Comparison of ENCODE assay signal across 8 cellular contexts in genomic region chr3:177928156-177928555, GRCh38.
A peak's percentile ranks its signal among the peaks of the same experiment; 100 is the strongest.
DNase-seq lines count a peak whose midpoint lies in the region; ATAC-seq and TF ChIP-seq lines count a peak whose summit lies in the region.

No MANE protein-coding gene starts in this region.

- CTCF ChIA-PET in A673 (lab: Charles Lee): no interaction called here

- H3K36me3 ChIP-seq in A673 (ENCODE audit: insufficient read depth, low read length, poor library complexity, severe bottlenecking): no peaks in the 10 kb centered on the region

- no TSS peak for BruUV-seq in A673 (replicated peaks; lab: Mats Ljungman, UMichigan)

- H3K9me3 ChIP-seq in A673 (ENCODE audit: low read depth, low read length, poor library complexity, severe bottlenecking): no peaks in the 10 kb centered on the region

- DNase-seq in A673 (ENCODE audit: low spot score) (peak; percentile 28), cardiac fibroblast (ENCODE audit: low read depth in 2 of 2) (peak; percentile 46 to 80), NCI-H1092 (lab: John Stamatoyannopoulos, UW) (no peak), NCI-H2107 (lab: John Stamatoyannopoulos, UW) (no peak), erythroblast (lab: John Stamatoyannopoulos, UW) (no peak)
- DNase-seq in effector CD4-positive, alpha-beta T cell: no peak

- ATAC-seq in GM19025 (IDR thresholded peaks at IDR 0.05; ENCODE audit: low read depth, unreplicated experiment): peak; percentile 58
- ATAC-seq in HG03175 (IDR thresholded peaks at IDR 0.05; ENCODE audit: unreplicated experiment): peak; percentile 78

- H3K4me1 ChIP-seq in A673 (ENCODE audit: insufficient read depth, low read length, poor library complexity, severe bottlenecking): peaks cover 1% of the 10 kb centered on the region

- H3K27ac ChIP-seq in A673 (ENCODE audit: low read depth, low read length, poor library complexity, severe bottlenecking): no peak overlapping the region

- H3K27me3 ChIP-seq in A673 (replicated peaks; ENCODE audit: insufficient read depth, low read depth, low read length, poor library complexity): no peaks in the 10 kb centered on the region

- intact Hi-C loops in A673 (cut with micrococcal nuclease; ENCODE audit: unreplicated experiment): no loop called here

- no peak for TF ChIP-seq POLR2A in erythroblast (IDR thresholded peaks at IDR 0.05; ENCODE audit: low read length)

- no peak for TF ChIP-seq CTCF in A673 (conservative IDR thresholded peaks at IDR 0.05; ENCODE audit: low read depth, low read length)
- no peak for TF ChIP-seq CTCF in cardiac fibroblast (IDR thresholded peaks at IDR 0.05; ENCODE audit: low read depth, low read length)

- no peak overlapping the region for H3K4me3 ChIP-seq in A673 (ENCODE audit: low read depth, low read length, poor library complexity, severe bottlenecking)
- H3K4me3 ChIP-seq in cardiac fibroblast (replicated peaks in 1 of 2; ENCODE audit: low read depth in 2 of 2, low read length in 2 of 2): no peak overlapping the region

- POLR2A ChIA-PET in A673 (lab: Charles Lee; ENCODE audit: low non-redundant PET): no interaction called here

Comparison
In these comparisons a context has a peak if more than half of its experiments do, and no peak if none do; other contexts are left out.
1. DNase-seq: peak in A673 (single experiment) and cardiac fibroblast (2 of 2); none in NCI-H1092 (single experiment), effector CD4-positive, alpha-beta T cell (single experiment), NCI-H2107 (single experiment) and erythroblast (0 of 2).